Comparison of ENCODE assay signal across 9 cellular contexts in the genomic region with DNA sequence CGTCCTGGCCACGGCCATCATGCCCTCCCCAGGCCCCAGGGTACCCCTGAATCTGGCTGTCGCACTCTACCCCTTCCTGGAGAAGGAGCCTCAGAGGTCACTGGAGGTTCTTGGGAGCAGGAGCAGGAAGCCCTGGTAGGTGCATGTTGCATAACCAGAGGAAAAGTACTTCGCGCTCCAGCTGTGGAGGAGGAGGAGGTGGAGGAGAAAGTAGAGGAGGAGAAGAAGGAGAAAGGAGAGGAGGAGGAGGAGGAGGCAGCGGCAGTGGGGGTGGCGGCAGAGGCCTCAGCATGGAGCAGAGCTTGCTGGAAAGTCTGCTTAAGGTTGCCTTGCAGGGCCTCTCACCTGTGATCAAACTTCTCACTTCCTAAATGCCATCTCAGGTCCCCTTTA.
A peak's percentile ranks its signal among the peaks of the same experiment; 100 is the strongest.
DNase-seq lines count a peak whose midpoint lies in the region; ATAC-seq, FAIRE-seq and TF ChIP-seq lines count a peak whose summit lies in the region.
"Had no signal": no experiment of that assay in that cellular context is flagged by ENCODE, and none has a peak within 500 bp of the region (broad histone marks: within the 10 kb centered on the region; RNA-seq: fewer than 3 reads in every experiment).

No MANE protein-coding gene starts in this region.

- H4K91ac ChIP-seq in IMR-90 (ENCODE audit: insufficient read depth, low read depth, low read length) = peak overlapping the region; percentile 85

- WGBS in IMR-90 (ENCODE audit: extremely low coverage in 2 of 2, insufficient read length in 1 of 2), 2 experiments = no CpG with 5 or more reads among the region's 7 CpGs
- WGBS in stomach, 5 donors = 64 to 74% (median 67%) methylated on average over 6 to 7 of the region's 7 CpGs

- BruUV-seq in IMR-90 (replicated peaks; lab: Mats Ljungman, UMichigan) = no TSS peak

- intact Hi-C loops in IMR-90 (cut with micrococcal nuclease) = no loop called here
- intact Hi-C loops in stomach (cut with DNase I; ENCODE audit: low total_unique reads) = no loop called here

- no peaks in the 10 kb centered on the region for H3K9me3 ChIP-seq in IMR-90 (ENCODE audit: control insufficient read depth, insufficient read depth, low read length)
- no peaks in the 10 kb centered on the region for H3K9me3 ChIP-seq in astrocyte (ENCODE audit: insufficient read depth, low read depth, low read length)
- no peaks in the 10 kb centered on the region for H3K9me3 ChIP-seq in stomach

- H3K27me3 Mint-ChIP-seq in astrocyte (ENCODE audit: low read depth, unreplicated experiment) = no peaks in the 10 kb centered on the region

- no peak overlapping the region; the same call in 1 of the 2 replicates for H3K27ac ChIP-seq in IMR-90 (ENCODE audit: insufficient read depth, low read length)
- H3K27ac ChIP-seq in astrocyte (ENCODE audit: low read depth, low read length) = peak overlapping the region; percentile 89
- H3K27ac ChIP-seq in stomach = peak overlapping the region; percentile 40 to 80 (median 77)

- H2BK20ac ChIP-seq in IMR-90 (ENCODE audit: low read depth, low read length) = peak overlapping the region; percentile 85

- dilution Hi-C loops in IMR-90 (cut with HindIII; ENCODE audit: low sequenced_read_pairs, unreplicated experiment) = no loop called here

- peak overlapping the region; percentile 89 to 94; a peak in 3 of 4 replicates for H4K8ac ChIP-seq in IMR-90 (ENCODE audit: low read depth in 2 of 2, low read length in 2 of 2)

- peaks cover 3% of the 10 kb centered on the region for H3K36me3 Mint-ChIP-seq in astrocyte (ENCODE audit: low read depth, unreplicated experiment)

- H4K5ac ChIP-seq in IMR-90 (ENCODE audit: low read depth, low read length) = peak overlapping the region; percentile 50; the same call in 1 of the 2 replicates

- H3K4ac ChIP-seq in IMR-90 (ENCODE audit: low read depth, low read length) = peak overlapping the region; percentile 96

- peak overlapping the region; percentile 99 for H2AK9ac ChIP-seq in IMR-90 (replicated peaks; ENCODE audit: low read depth, low read length, poor library complexity)

- peaks cover 12% of the 10 kb centered on the region; the same call in 1 of the 2 replicates for H3K9me1 ChIP-seq in IMR-90 (ENCODE audit: insufficient read depth, low read length)

- H3K56ac ChIP-seq in IMR-90 (ENCODE audit: extremely low read depth, insufficient read depth, low read length) = no peak overlapping the region

- no peaks in the 10 kb centered on the region for H3K79me2 ChIP-seq in astrocyte (ENCODE audit: insufficient read depth, low read length)

- H2BK120ac ChIP-seq in IMR-90 (ENCODE audit: low read depth, low read length) = peak overlapping the region; percentile 92

- peak overlapping the region; percentile 97 for H2AK5ac ChIP-seq in IMR-90 (ENCODE audit: low read depth, low read length)

- CTCF ChIA-PET in IMR-90 (lab: Yijun Ruan, JAX) = interaction anchor here (0.6 to 2.1 kb wide), 4 partner anchors 17 to 78 kb away, joined by 3 to 15 read pairs (median 5); no protein-coding TSS in a partner anchor

- peak overlapping the region; percentile 53 for H3K27ac Mint-ChIP-seq in astrocyte (ENCODE audit: unreplicated experiment)

- no peak for FAIRE-seq in astrocyte (lab: Jason Lieb, UNC)

- H4K20me1 ChIP-seq in IMR-90 (ENCODE audit: insufficient read depth, low read length) (peaks cover 9% of the 10 kb centered on the region), astrocyte (ENCODE audit: insufficient read depth, low read length) (peaks cover 28% of the 10 kb centered on the region)

- TF ChIP-seq EP300 in stomach (IDR thresholded peaks at IDR 0.05) = no peak

- POLR2A ChIA-PET in IMR-90 (lab: Charles Lee; ENCODE audit: unreplicated experiment) = no interaction called here

- no peak for TF ChIP-seq CTCF in IMR-90 (conservative IDR thresholded peaks at IDR 0.05; ENCODE audit: low read depth, low read length)
- no peak for TF ChIP-seq CTCF in astrocyte (IDR thresholded peaks at IDR 0.05; ENCODE audit: insufficient read depth, low read depth, low read length)
- no peak for TF ChIP-seq CTCF in stomach (IDR thresholded peaks at IDR 0.05)

- no peak overlapping the region for H3K23ac ChIP-seq in IMR-90 (ENCODE audit: low read depth, low read length)

- in situ Hi-C loops in IMR-90 (cut with MboI; ENCODE audit: low sequenced_read_pairs) = loop anchor here (5.0 kb wide), 1 partner anchor 64 kb away; no protein-coding TSS in a partner anchor

- no peak for DNase-seq in IMR-90
- no peak for DNase-seq in astrocyte (ENCODE audit: low read depth)
- DNase-seq in kidney glomerular epithelial cell (lab: John Stamatoyannopoulos, UW) = peak; percentile 13
- DNase-seq in stomach = no peak
- no peak for DNase-seq in NCI-H2227 treated with DMSO at 0.1 percent for 48 hours (lab: John Stamatoyannopoulos, UW)
- no peak for DNase-seq in middle frontal gyrus (ENCODE audit: extremely low spot score, low spot score)
- DNase-seq in midbrain (lab: John Stamatoyannopoulos, UW) = no peak
- DNase-seq: NCI-H526 treated with DMSO at 0.1 percent for 48 hours had no signal

- peaks cover 0 to 20% of the 10 kb centered on the region in 2 experiments; a peak in 1 of 4 replicates for H3K79me1 ChIP-seq in IMR-90 (ENCODE audit: low read depth in 1 of 2, low read length in 2 of 2)

- peak overlapping the region; percentile 88; the same call in 2 of the 3 replicates for H2BK15ac ChIP-seq in IMR-90 (ENCODE audit: low read depth, low read length)

- no peak overlapping the region for H3K4me3 ChIP-seq in IMR-90 (ENCODE audit: insufficient read depth, low read depth, low read length)
- no peak overlapping the region for H3K4me3 ChIP-seq in astrocyte (ENCODE audit: insufficient read depth, low read depth, low read length)
- H3K4me3 ChIP-seq in stomach = no peak overlapping the region

- no peaks in the 10 kb centered on the region for H3K9me3 Mint-ChIP-seq in astrocyte (ENCODE audit: unreplicated experiment)

- H3K4me2 ChIP-seq in IMR-90 (ENCODE audit: low read depth, low read length) = peak overlapping the region; percentile 75; the same call in 1 of the 2 replicates
- H3K4me2 ChIP-seq in astrocyte (ENCODE audit: low read length) = peak overlapping the region; percentile 83

- H3K36me3 ChIP-seq in IMR-90 (ENCODE audit: control insufficient read depth, insufficient read depth, low read length) = peaks cover 2% of the 10 kb centered on the region; the same call in 1 of the 2 replicates
- H3K36me3 ChIP-seq in astrocyte (ENCODE audit: insufficient read depth, low read length) = no peaks in the 10 kb centered on the region
- H3K36me3 ChIP-seq in stomach = peaks cover 12 to 32% (median 23%) of the 10 kb centered on the region in 4 donors

- ATAC-seq in IMR-90 (ENCODE audit: low read depth) = no peak
- no peak for ATAC-seq in GM18907 (IDR thresholded peaks at IDR 0.05; ENCODE audit: unreplicated experiment)

- H2BK5ac ChIP-seq in IMR-90 (ENCODE audit: low read depth, low read length, poor library complexity, severe bottlenecking) = no peak overlapping the region

- no peak overlapping the region for H3K9ac ChIP-seq in IMR-90 (ENCODE audit: low read depth, low read length)
- peak overlapping the region; percentile 87 for H3K9ac ChIP-seq in astrocyte (ENCODE audit: low read length)

- H3K4me3 Mint-ChIP-seq in astrocyte (ENCODE audit: unreplicated experiment) = peak overlapping the region; percentile 45

- no peak for TF ChIP-seq RAD21 in IMR-90 (IDR thresholded peaks at IDR 0.05; ENCODE audit: low read length)

- H3K4me1 ChIP-seq in IMR-90 (ENCODE audit: control insufficient read depth, insufficient read depth, low read length) (peaks cover 37% of the 10 kb centered on the region), astrocyte (ENCODE audit: insufficient read depth, low read length) (peaks cover 50% of the 10 kb centered on the region), stomach (peaks cover 41 to 77% (median 62%) of the 10 kb centered on the region in 4 donors)

- H3K18ac ChIP-seq in IMR-90 (ENCODE audit: low read depth, low read length) = peak overlapping the region; percentile 44; the same call in 1 of the 2 replicates

- peaks cover 30% of the 10 kb centered on the region for H3K4me1 Mint-ChIP-seq in astrocyte (ENCODE audit: low read depth, unreplicated experiment)

- H3K27me3 ChIP-seq in IMR-90 (ENCODE audit: control insufficient read depth, insufficient read depth, low read length) (no peaks in the 10 kb centered on the region), astrocyte (ENCODE audit: insufficient read depth, low read length) (no peaks in the 10 kb centered on the region), stomach (no peaks in the 10 kb centered on the region)

- H3K14ac ChIP-seq in IMR-90 (replicated peaks; ENCODE audit: low read depth, low read length) = peak overlapping the region; percentile 89

- TF ChIP-seq POLR2A in IMR-90 (IDR thresholded peaks at IDR 0.05; ENCODE audit: low read depth, low read length) (no peak), stomach (IDR thresholded peaks at IDR 0.05) (no peak)

- H2AFZ ChIP-seq in IMR-90 (replicated peaks; ENCODE audit: low read length, poor library complexity) = peak overlapping the region; percentile 91
- H2AFZ ChIP-seq in astrocyte (ENCODE audit: low read depth, low read length) = no peak overlapping the region

TF ChIP-seq in IMR-90, 13 proteins besides CTCF, POLR2A, EP300 and RAD21:
- TF ChIP-seq SMC3 (IDR thresholded peaks at IDR 0.05; ENCODE audit: low read depth, low read length) (no peak), MXI1 (IDR thresholded peaks at IDR 0.05; ENCODE audit: borderline replicate concordance, low read depth, low read length) (no peak), CEBPB (IDR thresholded peaks at IDR 0.05; ENCODE audit: low read depth, low read length) (no peak)
